Comparison of ENCODE assay signal across 16 cellular contexts in genomic region chr13:32535140-32535539, GRCh38. TPM values are rescaled to one million over a fixed set of nuclear protein-coding genes. Genes with fewer than 3 reads are reported as not detected.
DNase-seq lines count a peak whose midpoint lies in the region; ATAC-seq, FAIRE-seq and TF ChIP-seq lines count a peak whose summit lies in the region.
"Had no signal": no experiment of that assay in that cellular context is flagged by ENCODE, and none has a peak within 500 bp of the region (broad histone marks: within the 10 kb centered on the region; RNA-seq: fewer than 3 reads in every experiment).

No MANE protein-coding gene starts in this region.

- no peaks in the 10 kb centered on the region for H3K9me3 Mint-ChIP-seq in natural killer cell treated with Interleukin-12 subunit alpha and Interleukin-12 subunit beta and Interleukin-15 and Interleukin-18, amount 100 ng/mL, for 72 hours

- intact Hi-C loops in mammary epithelial cell (cut with micrococcal nuclease) (loop anchor here (10.0 kb wide), 1 partner anchor 210 kb away; no protein-coding TSS in a partner anchor), vagina (cut with DNase I) (no loop called here)

- H3K4me1 Mint-ChIP-seq in natural killer cell treated with Interleukin-12 subunit alpha and Interleukin-12 subunit beta and Interleukin-15 and Interleukin-18, amount 100 ng/mL, for 72 hours (ENCODE audit: low read depth in 2 of 2), result peaks cover 61 to 76% of the 10 kb centered on the region in 2 donors

- TF ChIP-seq POLR2A in vagina (IDR thresholded peaks at IDR 0.05), result no peak

- in situ Hi-C loops in mammary epithelial cell (cut with MboI; ENCODE audit: low sequenced_read_pairs in 2 of 2), result no loop called here

- H3K4me2 ChIP-seq in Karpas-422 (ENCODE audit: low read depth, low read length, poor library complexity, severe bottlenecking), result peak overlapping the region; percentile 6
- H3K4me2 ChIP-seq in mammary epithelial cell (ENCODE audit: insufficient read depth, low read depth, low read length), result peak overlapping the region; percentile 5

- BruUV-seq in mammary epithelial cell (replicated peaks; lab: Mats Ljungman, UMichigan), result no TSS peak

- peak in 1 of 2 donors; percentile 39 for ATAC-seq in natural killer cell treated with Interleukin-12 subunit alpha and Interleukin-12 subunit beta and Interleukin-15 and Interleukin-18, amount 100 ng/mL, for 72 hours

- WGBS in mammary epithelial cell (ENCODE audit: low coverage, missing lambda C conversion rate), result 95% methylated on average over 1 of the region's 1 CpG

- H3K27me3 Mint-ChIP-seq in natural killer cell treated with Interleukin-12 subunit alpha and Interleukin-12 subunit beta and Interleukin-15 and Interleukin-18, amount 100 ng/mL, for 72 hours, result no peaks in the 10 kb centered on the region

- TF ChIP-seq CTCF in D721Med (IDR thresholded peaks at IDR 0.05; ENCODE audit: insufficient read depth, missing control alignments), result no peak
- no peak for TF ChIP-seq CTCF in mammary epithelial cell (conservative IDR thresholded peaks at IDR 0.05 in 1 of 2, IDR thresholded peaks at IDR 0.05 in 1 of 2; ENCODE audit: extremely low read depth in 1 of 2, insufficient read depth in 1 of 2, low read depth in 1 of 2, low read length in 2 of 2)
- no peak for TF ChIP-seq CTCF in vagina (IDR thresholded peaks at IDR 0.05)

- H2AFZ ChIP-seq in Karpas-422 (ENCODE audit: low read length) (no peak overlapping the region), mammary epithelial cell (ENCODE audit: low read depth, low read length) (no peak overlapping the region)

- H3K9me3 ChIP-seq in Karpas-422 (ENCODE audit: low read length) (no peaks in the 10 kb centered on the region), mammary epithelial cell (replicated peaks; ENCODE audit: insufficient read depth, low read length) (no peaks in the 10 kb centered on the region), vagina (no peaks in the 10 kb centered on the region)
- H3K9me3 ChIP-seq: MG63 had no signal

- no peak for DNase-seq in D721Med (ENCODE audit: insufficient read length, low spot score)
- DNase-seq in Karpas-422, result no peak
- DNase-seq in mammary epithelial cell, result no peak
- DNase-seq in natural killer cell treated with Interleukin-12 subunit alpha and Interleukin-12 subunit beta and Interleukin-15 and Interleukin-18, amount 100 ng/mL, for 72 hours (ENCODE audit: low spot score), result no peak
- DNase-seq in HTR-8/SVneo (ENCODE audit: insufficient read length, low spot score), result no peak
- no peak for DNase-seq in SHP77 (lab: John Stamatoyannopoulos, UW)
- no peak for DNase-seq in dedifferentiated amniotic fluid mesenchymal stem cell (ENCODE audit: extremely low spot score)
- DNase-seq in vagina (ENCODE audit: extremely low spot score in 2 of 2), result no peak
- DNase-seq: amygdala, Calu3, hypothalamus, MG63, midbrain, NCI-H345 had no signal

- H4K20me1 ChIP-seq in Karpas-422 (ENCODE audit: insufficient read depth, low read depth, low read length), result no peaks in the 10 kb centered on the region; the same call in 1 of the 2 replicates
- no peaks in the 10 kb centered on the region for H4K20me1 ChIP-seq in mammary epithelial cell (ENCODE audit: insufficient read depth, low read length)

- CTCF ChIA-PET in mammary epithelial cell (lab: Charles Lee; ENCODE audit: low non-redundant PET), result no interaction called here

- H3K4me3 ChIP-seq in Karpas-422 (ENCODE audit: low read length) (no peak overlapping the region), mammary epithelial cell (replicated peaks in 1 of 3; ENCODE audit: insufficient read depth in 1 of 3, low read depth in 2 of 3, low read length in 3 of 3) (no peak overlapping the region), vagina (no peak overlapping the region)
- H3K4me3 ChIP-seq: MG63 had no signal

- dilution Hi-C loops in mammary epithelial cell (cut with HindIII; ENCODE audit: low sequenced_read_pairs), result no loop called here

- peak overlapping the region; percentile 65 for H3K4me3 Mint-ChIP-seq in natural killer cell treated with Interleukin-12 subunit alpha and Interleukin-12 subunit beta and Interleukin-15 and Interleukin-18, amount 100 ng/mL, for 72 hours

- H3K9ac ChIP-seq in Karpas-422 (ENCODE audit: low read length) (no peak overlapping the region), mammary epithelial cell (ENCODE audit: insufficient read depth, low read length) (no peak overlapping the region)

- H3K36me3 ChIP-seq in Karpas-422 (ENCODE audit: insufficient read depth, low read length), result peaks cover 36% of the 10 kb centered on the region
- H3K36me3 ChIP-seq in mammary epithelial cell (ENCODE audit: insufficient read depth, low read length), result peaks cover 20% of the 10 kb centered on the region
- H3K36me3 ChIP-seq in vagina, result peaks cover 0 to 13% of the 10 kb centered on the region in 2 donors

- peak overlapping the region; percentile 92 for H3K27ac Mint-ChIP-seq in natural killer cell treated with Interleukin-12 subunit alpha and Interleukin-12 subunit beta and Interleukin-15 and Interleukin-18, amount 100 ng/mL, for 72 hours

- H3K36me3 Mint-ChIP-seq in natural killer cell treated with Interleukin-12 subunit alpha and Interleukin-12 subunit beta and Interleukin-15 and Interleukin-18, amount 100 ng/mL, for 72 hours, result peaks cover 29% of the 10 kb centered on the region

- H3K27ac ChIP-seq in Karpas-422 (ENCODE audit: low read length) (no peak overlapping the region), mammary epithelial cell (ENCODE audit: insufficient read depth, low read depth, low read length) (no peak overlapping the region), vagina (no peak overlapping the region)
- H3K27ac ChIP-seq: RWPE1, VCaP had no signal

- H3K4me1 ChIP-seq in Karpas-422 (ENCODE audit: low read length) (peaks cover 44% of the 10 kb centered on the region), mammary epithelial cell (ENCODE audit: insufficient read depth, low read length) (peaks cover 4% of the 10 kb centered on the region), vagina (peaks cover 77% of the 10 kb centered on the region)

- FAIRE-seq in D721Med (lab: Jason Lieb, UNC) (peak; percentile 16), HTR-8/SVneo (lab: Jason Lieb, UNC) (no peak)

- no peaks in the 10 kb centered on the region; the same call in 1 of the 2 replicates for H3K9me2 ChIP-seq in Karpas-422 (replicated peaks; ENCODE audit: insufficient read depth, low read length)

- H3K79me2 ChIP-seq in Karpas-422 (ENCODE audit: low read length) (peaks cover 80% of the 10 kb centered on the region), mammary epithelial cell (ENCODE audit: insufficient read depth, low read length) (peaks cover 78% of the 10 kb centered on the region)

- no peaks in the 10 kb centered on the region for H3K27me3 ChIP-seq in Karpas-422 (ENCODE audit: low read length)
- H3K27me3 ChIP-seq in mammary epithelial cell (ENCODE audit: insufficient read depth, low read length), result no peaks in the 10 kb centered on the region
- no peaks in the 10 kb centered on the region for H3K27me3 ChIP-seq in vagina
- H3K27me3 ChIP-seq: MG63 had no signal

RNA-seq across cellular contexts. Expression of gene N4BP2L2, which starts 3.5 kb away (rescaled TPM):
- 71.2 and 138 TPM in 2 replicates for total RNA-seq in Karpas-422 (2014; rRNA removed; shearing (Covaris generic); ENCODE audit: low replicate concordance)
- total RNA-seq in mammary epithelial cell (100 to 1,000 TPM in 1 of 2 donors, 10 to 100 TPM in 1; 99.0 to 102 TPM), vagina (173 TPM)
- 18.1 TPM for polyA plus RNA-seq in mammary epithelial cell
- 9.7 TPM for polyA minus RNA-seq in mammary epithelial cell
- 100 to 1,000 TPM; 141 to 155 TPM for total RNA-seq in natural killer cell treated with Interleukin-12 subunit alpha and Interleukin-12 subunit beta and Interleukin-15 and Interleukin-18, amount 100 ng/mL, for 72 hours

RNA-seq across cellular contexts. Expression of gene PDS5B, which starts 51.1 kb away (rescaled TPM):
- total RNA-seq in Karpas-422 (2014; rRNA removed; shearing (Covaris generic); ENCODE audit: low replicate concordance), result 30.5 and 61.2 TPM in 2 replicates
- 10 to 100 TPM; 14.3 to 22.4 TPM for total RNA-seq in mammary epithelial cell
- polyA plus RNA-seq in mammary epithelial cell, result 7.3 TPM
- polyA minus RNA-seq in mammary epithelial cell, result 15.3 TPM
- 10 to 100 TPM; 46.9 to 48.6 TPM for total RNA-seq in natural killer cell treated with Interleukin-12 subunit alpha and Interleukin-12 subunit beta and Interleukin-15 and Interleukin-18, amount 100 ng/mL, for 72 hours
- 49.4 TPM for total RNA-seq in vagina
